Comparison of ENCODE assay signal across 27 cellular contexts in the genomic region with DNA sequence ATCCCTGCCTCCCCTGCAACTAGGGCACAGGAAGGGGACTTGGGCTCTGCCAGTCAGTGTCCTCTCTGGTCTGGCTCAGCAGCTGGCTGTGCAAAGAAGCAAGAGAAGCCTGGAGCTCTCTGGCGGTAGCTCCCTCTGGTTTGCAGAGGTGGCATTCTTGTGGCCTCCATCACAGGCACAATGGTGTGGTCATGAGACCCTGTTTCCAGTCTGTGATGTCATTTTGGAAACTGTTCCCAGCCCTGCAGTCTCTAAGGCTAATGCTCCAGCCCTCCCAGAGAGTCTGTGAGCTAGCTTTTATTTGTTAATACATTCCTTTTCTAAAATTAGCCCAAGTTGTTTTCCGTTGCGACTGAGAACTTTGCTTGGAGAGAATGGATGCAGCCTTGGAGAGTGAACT.
A peak's percentile ranks its signal among the peaks of the same experiment; 100 is the strongest.
DNase-seq lines count a peak whose midpoint lies in the region; ATAC-seq and TF ChIP-seq lines count a peak whose summit lies in the region.
"Had no signal": no experiment of that assay in that cellular context is flagged by ENCODE, and none has a peak within 500 bp of the region (broad histone marks: within the 10 kb centered on the region; RNA-seq: fewer than 3 reads in every experiment).

No MANE protein-coding gene starts in this region.

- intact Hi-C loops in body of pancreas (cut with DNase I), result no loop called here

- H2AFZ ChIP-seq in hepatocyte (no peak overlapping the region), smooth muscle cell (ENCODE audit: low read depth) (no peak overlapping the region)
- H2AFZ ChIP-seq: parathyroid adenoma had no signal

- 21 to 54% methylated on average over 2 to 3 of the region's 3 CpGs for WGBS in body of pancreas, 2 donors
- WGBS in hepatocyte (ENCODE audit: low lambda C conversion rate, missing lambda C conversion rate), result 78% methylated on average over 3 of the region's 3 CpGs
- 22% methylated on average over 3 of the region's 3 CpGs for WGBS in smooth muscle cell (ENCODE audit: low lambda C conversion rate)

- H3F3A ChIP-seq in smooth muscle cell (ENCODE audit: low read depth), result no peaks in the 10 kb centered on the region

- TF ChIP-seq POLR2A in body of pancreas (IDR thresholded peaks at IDR 0.05), result no peak

- H3K79me2 ChIP-seq in hepatocyte, result no peaks in the 10 kb centered on the region
- H3K79me2 ChIP-seq in smooth muscle cell (ENCODE audit: low read depth), result no peaks in the 10 kb centered on the region
- H3K79me2 ChIP-seq: parathyroid adenoma had no signal

- H3K9ac ChIP-seq in smooth muscle cell (ENCODE audit: low read depth), result no peak overlapping the region
- H3K9ac ChIP-seq: parathyroid adenoma had no signal

- peak; percentile 30 for ATAC-seq in body of pancreas
- ATAC-seq: gastroesophageal sphincter, SK-N-SH treated with all-trans-retinoic acid at 6 μM for 48 hours had no signal

- H4K20me1 ChIP-seq in hepatocyte (ENCODE audit: insufficient read depth, poor library complexity, severe bottlenecking) (no peaks in the 10 kb centered on the region), smooth muscle cell (ENCODE audit: low read depth) (no peaks in the 10 kb centered on the region)

- no peaks in the 10 kb centered on the region for H3K9me3 ChIP-seq in body of pancreas
- H3K9me3 ChIP-seq in hepatocyte (ENCODE audit: low read depth), result no peaks in the 10 kb centered on the region
- no peaks in the 10 kb centered on the region for H3K9me3 ChIP-seq in smooth muscle cell (replicated peaks; ENCODE audit: low read depth)
- H3K9me3 ChIP-seq in effector memory CD4-positive, alpha-beta T cell (ENCODE audit: control insufficient read depth, low read length), result no peaks in the 10 kb centered on the region
- H3K9me3 ChIP-seq: gastroesophageal sphincter, stomach, transverse colon had no signal

- H3K27ac ChIP-seq in body of pancreas (no peak overlapping the region), hepatocyte (no peak overlapping the region), smooth muscle cell (ENCODE audit: low read depth) (peak overlapping the region; percentile 29)
- no peak overlapping the region for H3K27ac ChIP-seq in effector memory CD4-positive, alpha-beta T cell (ENCODE audit: insufficient read depth, low read length, poor library complexity, severe bottlenecking)
- H3K27ac ChIP-seq: epithelial cell of prostate, gastroesophageal sphincter, parathyroid adenoma, RWPE1, transverse colon, VCaP had no signal

- DNase-seq in ELR (ENCODE audit: low read depth) (peak; percentile 4), body of pancreas (no peak), hepatocyte (ENCODE audit: low spot score) (peak; percentile 28), smooth muscle cell (lab: John Stamatoyannopoulos, UW; ENCODE audit: unreplicated experiment) (no peak), NCI-H510A treated with DMSO at 0.1 percent for 48 hours (lab: John Stamatoyannopoulos, UW) (no peak), GDM1 (lab: John Stamatoyannopoulos, UW) (no peak)
- DNase-seq in effector memory CD4-positive, alpha-beta T cell, result no peak
- DNase-seq in activated CD4-positive, alpha-beta T cell treated with anti-CD3 and anti-CD28 coated beads, Interleukin-2, amount 50 U/mL, for 1 hour, result no peak
- DNase-seq: activated CD8-positive, alpha-beta memory T cell treated with anti-CD3 and anti-CD28 coated beads, Interleukin-2, amount 50 U/mL, for 4 hours; anterior cingulate cortex; DMS153; H7; hypothalamus; Kasumi-1; NCI-H1694 treated with DMSO at 0.1 percent for 48 hours; NCI-H774; nephron progenitor cell; stimulated activated CD8-positive, alpha-beta memory T cell treated with anti-CD3 and anti-CD28 coated beads, Interleukin-4, amount 100 ng/mL, for 48 hours; stomach; T-helper 2 cell; transverse colon had no signal

- H3K4me1 ChIP-seq in body of pancreas (peaks cover 8% of the 10 kb centered on the region), hepatocyte (ENCODE audit: insufficient read depth) (peaks cover 4% of the 10 kb centered on the region), smooth muscle cell (ENCODE audit: low read depth) (no peaks in the 10 kb centered on the region)
- H3K4me1 ChIP-seq in effector memory CD4-positive, alpha-beta T cell (ENCODE audit: control insufficient read depth, insufficient read depth, low read length, poor library complexity, severe bottlenecking), result no peaks in the 10 kb centered on the region
- H3K4me1 ChIP-seq: parathyroid adenoma, transverse colon had no signal

- H3K27me3 ChIP-seq in body of pancreas (no peaks in the 10 kb centered on the region), hepatocyte (no peaks in the 10 kb centered on the region), smooth muscle cell (ENCODE audit: low read depth) (no peaks in the 10 kb centered on the region)
- H3K27me3 ChIP-seq in effector memory CD4-positive, alpha-beta T cell (replicated peaks; ENCODE audit: control insufficient read depth, insufficient read depth, low read length, poor library complexity, severe bottlenecking), result peaks cover 4% of the 10 kb centered on the region
- H3K27me3 ChIP-seq: stomach, transverse colon had no signal

- no peaks in the 10 kb centered on the region for H3K9me2 ChIP-seq in hepatocyte (replicated peaks; ENCODE audit: insufficient read depth)

- H3K4me2 ChIP-seq in hepatocyte (no peak overlapping the region), smooth muscle cell (peak overlapping the region; percentile 29)

- no peak overlapping the region for H3K4me3 ChIP-seq in body of pancreas
- no peak overlapping the region for H3K4me3 ChIP-seq in hepatocyte
- no peak overlapping the region for H3K4me3 ChIP-seq in smooth muscle cell
- H3K4me3 ChIP-seq in effector memory CD4-positive, alpha-beta T cell (ENCODE audit: insufficient read depth, low read depth, low read length, poor library complexity, severe bottlenecking), result no peak overlapping the region
- H3K4me3 ChIP-seq: gastroesophageal sphincter, stomach, transverse colon had no signal

- TF ChIP-seq CTCF in body of pancreas (IDR thresholded peaks at IDR 0.05) (no peak), hepatocyte (IDR thresholded peaks at IDR 0.05; ENCODE audit: poor library complexity) (no peak), smooth muscle cell (IDR thresholded peaks at IDR 0.05; ENCODE audit: borderline replicate concordance, insufficient read depth, poor library complexity, severe bottlenecking) (no peak)

- H3K36me3 ChIP-seq in body of pancreas (replicated peaks in 1 of 2; ENCODE audit: insufficient read depth in 1 of 2, low read depth in 2 of 2) (no peaks in the 10 kb centered on the region), hepatocyte (replicated peaks; ENCODE audit: insufficient read depth, low read depth) (no peaks in the 10 kb centered on the region), smooth muscle cell (ENCODE audit: low read depth) (no peaks in the 10 kb centered on the region)
- H3K36me3 ChIP-seq in effector memory CD4-positive, alpha-beta T cell (ENCODE audit: control insufficient read depth, insufficient read depth, low read length), result no peaks in the 10 kb centered on the region
- H3K36me3 ChIP-seq: gastroesophageal sphincter, stomach, transverse colon had no signal

Comparison
In these comparisons a context has a peak if more than half of its experiments do, and no peak if none do; other contexts are left out.
1. DNase-seq: peak in ELR (single experiment) and hepatocyte (single experiment); none in body of pancreas (0 of 4), smooth muscle cell (single experiment), NCI-H510A treated with DMSO at 0.1 percent for 48 hours (single experiment), effector memory CD4-positive, alpha-beta T cell (0 of 3), GDM1 (single experiment) and activated CD4-positive, alpha-beta T cell treated with anti-CD3 and anti-CD28 coated beads, Interleukin-2, amount 50 U/mL, for 1 hour (single experiment).